ENCODE assay signal across 22 cellular contexts in the genomic region with DNA sequence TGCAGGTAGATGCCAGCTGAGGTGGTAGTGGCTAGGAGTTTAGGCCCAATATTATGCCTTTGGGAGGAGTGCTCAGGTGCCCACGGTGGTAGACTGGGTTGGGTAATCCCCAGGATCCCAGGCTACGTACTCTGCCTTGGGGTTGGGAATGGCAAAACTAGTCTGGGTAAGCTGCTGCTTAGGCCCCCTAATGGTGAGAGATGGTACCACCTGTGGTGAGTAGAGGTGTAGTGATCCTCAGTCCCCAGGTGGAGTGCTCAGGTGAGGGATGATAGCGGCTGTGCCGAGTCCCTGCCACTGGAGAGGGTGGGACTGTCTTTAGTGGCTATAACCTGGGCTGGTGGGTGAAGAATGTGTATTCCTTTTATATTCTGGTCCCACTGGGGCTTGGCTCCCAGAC.
DNase-seq lines count a peak whose midpoint lies in the region; TF ChIP-seq lines count a peak whose summit lies in the region.
"Had no signal": no experiment of that assay in that cellular context is flagged by ENCODE, and none has a peak within 500 bp of the region (broad histone marks: within the 10 kb centered on the region; RNA-seq: fewer than 3 reads in every experiment).

No MANE protein-coding gene starts in this region.

- no peaks in the 10 kb centered on the region for H3K79me2 ChIP-seq in GM23248 (ENCODE audit: insufficient read depth)

- H3K9ac ChIP-seq in GM23248 = no peak overlapping the region

- no peak overlapping the region for H3K4me3 ChIP-seq in GM06990 (replicated peaks; ENCODE audit: low read depth, low read length)
- no peak overlapping the region for H3K4me3 ChIP-seq in H7 (ENCODE audit: insufficient read depth, low read depth, low read length)
- no peak overlapping the region for H3K4me3 ChIP-seq in WERI-Rb-1 (ENCODE audit: low read depth, low read length)
- H3K4me3 ChIP-seq in iPS DF 6.9 (ENCODE audit: low read length) = no peak overlapping the region
- H3K4me3 ChIP-seq in GM23248 = no peak overlapping the region
- H3K4me3 ChIP-seq: esophagus squamous epithelium, left ventricle myocardium inferior, mucosa of descending colon, spleen, upper lobe of left lung had no signal

- no peak overlapping the region for H3K4me2 ChIP-seq in GM23248 (ENCODE audit: unreplicated experiment)

- no peaks in the 10 kb centered on the region for H3K9me2 ChIP-seq in GM23248 (ENCODE audit: insufficient read depth)

- TF ChIP-seq CTCF in GM06990 (IDR thresholded peaks at IDR 0.05; ENCODE audit: insufficient read depth, low read length, poor library complexity, severe bottlenecking) = peak; percentile 24
- peak; percentile 27 for TF ChIP-seq CTCF in WERI-Rb-1 (IDR thresholded peaks at IDR 0.05; ENCODE audit: low read depth, low read length)

- in situ Hi-C loops in GM23248 (cut with MboI) = no loop called here

- H3K4me1 ChIP-seq in iPS DF 6.9 (ENCODE audit: control insufficient read depth, insufficient read depth, low read length) = no peaks in the 10 kb centered on the region; the same call in 1 of the 2 replicates
- H3K4me1 ChIP-seq in GM23248 (ENCODE audit: insufficient read depth) = no peaks in the 10 kb centered on the region
- H3K4me1 ChIP-seq: esophagus squamous epithelium, left ventricle myocardium inferior, spleen, upper lobe of left lung had no signal

- H2AFZ ChIP-seq in GM23248 = no peak overlapping the region

- H3K36me3 ChIP-seq in GM06990 (ENCODE audit: control insufficient read depth, insufficient read depth, low read length) (no peaks in the 10 kb centered on the region), H7 (replicated peaks; ENCODE audit: control insufficient read depth, insufficient read depth, low read length) (no peaks in the 10 kb centered on the region), WERI-Rb-1 (no peaks in the 10 kb centered on the region), iPS DF 6.9 (ENCODE audit: control insufficient read depth, insufficient read depth, low read length) (no peaks in the 10 kb centered on the region), GM23248 (ENCODE audit: low read depth) (no peaks in the 10 kb centered on the region)
- H3K36me3 ChIP-seq: esophagus squamous epithelium, left ventricle myocardium inferior, spleen, upper lobe of left lung had no signal

- no peaks in the 10 kb centered on the region for H3K9me3 ChIP-seq in WERI-Rb-1 (ENCODE audit: severe bottlenecking)
- no peaks in the 10 kb centered on the region for H3K9me3 ChIP-seq in iPS DF 6.9 (ENCODE audit: control insufficient read depth, insufficient read depth, low read length)
- no peaks in the 10 kb centered on the region for H3K9me3 ChIP-seq in GM23248 (ENCODE audit: low read depth)
- H3K9me3 ChIP-seq: esophagus squamous epithelium, mucosa of descending colon had no signal

- no peaks in the 10 kb centered on the region for H3F3A ChIP-seq in GM23248 (ENCODE audit: insufficient read depth)

- WGBS in iPS DF 6.9 (ENCODE audit: insufficient coverage, insufficient read length) = no CpG with 5 or more reads among the region's 4 CpGs
- WGBS in GM23248 (ENCODE audit: low coverage in 1 of 2, low lambda C conversion rate in 2 of 2, missing lambda C conversion rate in 2 of 2), 2 experiments = 45 to 62% methylated on average over 3 to 4 of the region's 4 CpGs

- H3K27me3 ChIP-seq in GM06990 (replicated peaks; ENCODE audit: control insufficient read depth, insufficient read depth, low read length) (no peaks in the 10 kb centered on the region), H7 (ENCODE audit: control insufficient read depth, insufficient read depth, low read length) (no peaks in the 10 kb centered on the region; the same call in 1 of the 2 replicates), WERI-Rb-1 (ENCODE audit: insufficient read depth, low read depth, severe bottlenecking) (peaks cover 2% of the 10 kb centered on the region), iPS DF 6.9 (ENCODE audit: control insufficient read depth, insufficient read depth, low read length) (no peaks in the 10 kb centered on the region), GM23248 (replicated peaks; ENCODE audit: insufficient read depth) (no peaks in the 10 kb centered on the region)
- H3K27me3 ChIP-seq: esophagus squamous epithelium, upper lobe of left lung had no signal

- H3K27ac ChIP-seq in WERI-Rb-1 (no peak overlapping the region), iPS DF 6.9 (ENCODE audit: low read length) (no peak overlapping the region), GM23248 (no peak overlapping the region)
- H3K27ac ChIP-seq: esophagus squamous epithelium, left ventricle myocardium inferior, spleen, upper lobe of left lung had no signal

- DNase-seq in GM06990 (ENCODE audit: extremely low read depth, insufficient read length) = no peak
- DNase-seq in H7 = peak; percentile 35
- no peak for DNase-seq in WERI-Rb-1
- peak; percentile 5 for DNase-seq in iPS DF 6.9 (ENCODE audit: low read depth, low spot score)
- no peak for DNase-seq in activated CD8-positive, alpha-beta memory T cell treated with anti-CD3 and anti-CD28 coated beads for 24 hours
- DNase-seq in GM23248 = no peak
- DNase-seq in NCI-H187 (lab: John Stamatoyannopoulos, UW) = no peak
- no peak for DNase-seq in stimulated activated CD4-positive, alpha-beta T cell treated with anti-CD3 and anti-CD28 coated beads, Interleukin-4, amount 100 ng/mL, for 1 hour
- DNase-seq: activated CD4-positive, CD25-positive, alpha-beta regulatory T cell treated with anti-CD3 and anti-CD28 coated beads, Interleukin-2, amount 50 U/mL, for 72 hours; activated naive CD8-positive, alpha-beta T cell treated with anti-CD3 and anti-CD28 coated beads for 36 hours; CD4-positive, alpha-beta T cell; effector CD8-positive, alpha-beta T cell; esophagus squamous epithelium; left ventricle myocardium inferior; NCI-H1092 treated with DMSO at 0.1 percent for 48 hours; NCI-H2081; NK-92 treated with Interleukin-12 subunit alpha and Interleukin-12 subunit beta, amount 100 ng/mL, for 24 hours; RPMI8226; spleen; T1000; upper lobe of left lung had no signal

- no peaks in the 10 kb centered on the region for H4K20me1 ChIP-seq in GM23248 (ENCODE audit: insufficient read depth)

Comparison
In these comparisons a context has a peak if more than half of its experiments do, and no peak if none do; other contexts are left out.
1. DNase-seq: peak in H7 (single experiment) and iPS DF 6.9 (single experiment); none in GM06990 (single experiment), WERI-Rb-1 (single experiment), activated CD8-positive, alpha-beta memory T cell treated with anti-CD3 and anti-CD28 coated beads for 24 hours (single experiment), GM23248 (single experiment), NCI-H187 (0 of 2) and stimulated activated CD4-positive, alpha-beta T cell treated with anti-CD3 and anti-CD28 coated beads, Interleukin-4, amount 100 ng/mL, for 1 hour (single experiment).